In the genomic region with DNA sequence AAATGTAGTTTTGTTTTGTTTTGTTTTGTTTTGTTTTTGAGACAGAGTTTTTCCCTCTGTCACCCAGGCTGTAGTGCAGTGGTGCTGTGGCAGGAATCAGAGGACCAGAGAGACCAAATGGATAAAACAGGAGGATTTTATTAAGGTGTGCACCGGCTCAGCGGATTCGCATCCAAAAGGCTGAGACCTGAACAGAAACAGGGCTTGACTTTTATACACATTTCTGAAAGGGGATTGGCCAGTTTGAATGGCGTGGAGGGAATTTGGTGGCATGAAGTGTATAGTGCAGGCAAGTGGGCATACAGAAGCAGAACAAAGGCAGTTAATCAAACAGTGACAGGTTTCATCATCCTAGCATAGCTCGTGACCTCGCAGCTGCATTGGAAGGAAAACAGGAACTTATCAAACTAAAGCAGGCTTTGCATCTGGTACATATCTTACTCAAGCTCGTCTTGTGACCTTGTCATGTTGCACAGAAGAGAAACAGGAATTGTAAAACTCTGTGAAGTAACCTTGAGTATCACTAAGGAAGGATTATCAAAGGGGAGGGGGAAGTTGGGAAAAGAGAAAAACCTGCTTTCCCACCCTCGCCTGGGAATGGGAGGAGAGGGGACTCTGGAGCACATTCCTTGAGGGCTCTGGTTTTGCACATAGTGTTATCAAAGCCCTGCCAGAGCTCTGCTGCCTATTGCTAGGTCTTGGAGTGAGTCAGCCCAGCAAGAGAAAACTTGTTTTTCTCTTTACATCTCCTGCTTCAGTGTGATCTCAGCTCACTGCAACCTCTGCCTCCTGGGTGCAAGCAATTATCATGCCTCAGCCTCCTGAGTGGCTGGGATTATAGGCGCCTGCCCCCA, we compare ENCODE assay signal across 1 cellular context.
A peak's percentile ranks its signal among the peaks of the same experiment; 100 is the strongest.
TF ChIP-seq lines count a peak whose summit lies in the region.

No MANE protein-coding gene starts in this region.

TF ChIP-seq in K562, 482 proteins besides CTCF, POLR2A, EP300 and RAD21 (continued from another document and continues in another):
- TF ChIP-seq CUX1 (CRISPR knock-in tag; IDR thresholded peaks at IDR 0.05), result peak; percentile 77; the same call in 1 of the 2 replicates
- TF ChIP-seq CREB5 (CRISPR knock-in tag; IDR thresholded peaks at IDR 0.05), result peak; percentile 41; the same call in 1 of the 2 replicates
- TF ChIP-seq RFX5 (IDR thresholded peaks at IDR 0.05; ENCODE audit: low read depth, low read length), result no peak
- TF ChIP-seq FOXA3 (CRISPR knock-in tag; conservative IDR thresholded peaks at IDR 0.05 in 1 of 2, IDR thresholded peaks at IDR 0.05 in 1 of 2), result peak in 1 of 2 experiments; percentile 24; a peak in 1 of 4 replicates
- no peak for TF ChIP-seq MYNN (IDR thresholded peaks at IDR 0.05)
- TF ChIP-seq MYNN (CRISPR knock-in tag; IDR thresholded peaks at IDR 0.05), result no peak
- TF ChIP-seq PRPF4 (IDR thresholded peaks at IDR 0.05; ENCODE audit: insufficient read depth, low read depth, low read length, poor library complexity, severe bottlenecking), result no peak
- TF ChIP-seq ZNF134 (CRISPR knock-in tag; conservative IDR thresholded peaks at IDR 0.05), result no peak
- no peak for TF ChIP-seq ZNF212 (CRISPR knock-in tag; IDR thresholded peaks at IDR 0.05)
- peak; percentile 85 for TF ChIP-seq BACH1 (tag; IDR thresholded peaks at IDR 0.05)
- peak; percentile 97 for TF ChIP-seq ZNF584 (CRISPR knock-in tag; IDR thresholded peaks at IDR 0.05; ENCODE audit: low read depth)
- TF ChIP-seq SMAD4 (CRISPR knock-in tag; conservative IDR thresholded peaks at IDR 0.05), result peak; percentile 90
- TF ChIP-seq SAP30 (IDR thresholded peaks at IDR 0.05; ENCODE audit: borderline replicate concordance, insufficient read depth, low read depth, low read length, poor library complexity, severe bottlenecking), result no peak
- no peak for TF ChIP-seq KAT7 (CRISPR knock-in tag; IDR thresholded peaks at IDR 0.05; ENCODE audit: borderline replicate concordance)
- TF ChIP-seq HMG20A (CRISPR knock-in tag; conservative IDR thresholded peaks at IDR 0.05), result no peak
- peak; percentile 92 for TF ChIP-seq HDAC3 (IDR thresholded peaks at IDR 0.05; ENCODE audit: borderline replicate concordance, partially characterized antibody)
- TF ChIP-seq ZNF668 (CRISPR knock-in tag; IDR thresholded peaks at IDR 0.05), result no peak; the same call in 1 of the 2 replicates
- TF ChIP-seq NR2C1 (IDR thresholded peaks at IDR 0.05), result peak; percentile 76
- TF ChIP-seq NR2C1 (tag; IDR thresholded peaks at IDR 0.05), result peak; percentile 89
- no peak for TF ChIP-seq ZNF140 (CRISPR knock-in tag; IDR thresholded peaks at IDR 0.05)
- peak; percentile 83 for TF ChIP-seq ATF7 (IDR thresholded peaks at IDR 0.05)
- no peak for TF ChIP-seq EWSR1 (IDR thresholded peaks at IDR 0.05; ENCODE audit: borderline replicate concordance, low read depth, partially characterized antibody)
- TF ChIP-seq CBFB (CRISPR knock-in tag; IDR thresholded peaks at IDR 0.05), result no peak
- no peak for TF ChIP-seq NKRF (IDR thresholded peaks at IDR 0.05; ENCODE audit: borderline replicate concordance)
- TF ChIP-seq ZFP36 (IDR thresholded peaks at IDR 0.05; ENCODE audit: low read depth, low read length, partially characterized antibody), result no peak
- peak in 1 of 2 experiments; percentile 51; a peak in 1 of 4 replicates for TF ChIP-seq NONO (IDR thresholded peaks at IDR 0.05; ENCODE audit: low read depth in 2 of 2, low read length in 1 of 2)
- TF ChIP-seq, protein P1, sequence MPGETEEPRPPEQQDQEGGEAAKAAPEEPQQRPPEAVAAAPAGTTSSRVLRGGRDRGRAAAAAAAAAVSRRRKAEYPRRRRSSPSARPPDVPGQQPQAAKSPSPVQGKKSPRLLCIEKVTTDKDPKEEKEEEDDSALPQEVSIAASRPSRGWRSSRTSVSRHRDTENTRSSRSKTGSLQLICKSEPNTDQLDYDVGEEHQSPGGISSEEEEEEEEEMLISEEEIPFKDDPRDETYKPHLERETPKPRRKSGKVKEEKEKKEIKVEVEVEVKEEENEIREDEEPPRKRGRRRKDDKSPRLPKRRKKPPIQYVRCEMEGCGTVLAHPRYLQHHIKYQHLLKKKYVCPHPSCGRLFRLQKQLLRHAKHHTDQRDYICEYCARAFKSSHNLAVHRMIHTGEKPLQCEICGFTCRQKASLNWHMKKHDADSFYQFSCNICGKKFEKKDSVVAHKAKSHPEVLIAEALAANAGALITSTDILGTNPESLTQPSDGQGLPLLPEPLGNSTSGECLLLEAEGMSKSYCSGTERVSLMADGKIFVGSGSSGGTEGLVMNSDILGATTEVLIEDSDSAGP (CRISPR knock-in tag; IDR thresholded peaks at IDR 0.05), result no peak
- TF ChIP-seq TCFL5 (CRISPR knock-in tag; conservative IDR thresholded peaks at IDR 0.05), result 0 out of 2 replicates have a peak, but pooled peaks have one; percentile 31
- TF ChIP-seq ZFPM2 (CRISPR knock-in tag; IDR thresholded peaks at IDR 0.05), result no peak
- no peak for TF ChIP-seq NELFE (IDR thresholded peaks at IDR 0.05; ENCODE audit: insufficient read depth, insufficient read length)
- TF ChIP-seq BDP1 (IDR thresholded peaks at IDR 0.05; ENCODE audit: insufficient read depth, insufficient read length), result no peak
- TF ChIP-seq U2AF2 (optimal IDR thresholded peaks at IDR 0.05; ENCODE audit: low read depth, low read length), result no peak
- TF ChIP-seq, protein P2, sequence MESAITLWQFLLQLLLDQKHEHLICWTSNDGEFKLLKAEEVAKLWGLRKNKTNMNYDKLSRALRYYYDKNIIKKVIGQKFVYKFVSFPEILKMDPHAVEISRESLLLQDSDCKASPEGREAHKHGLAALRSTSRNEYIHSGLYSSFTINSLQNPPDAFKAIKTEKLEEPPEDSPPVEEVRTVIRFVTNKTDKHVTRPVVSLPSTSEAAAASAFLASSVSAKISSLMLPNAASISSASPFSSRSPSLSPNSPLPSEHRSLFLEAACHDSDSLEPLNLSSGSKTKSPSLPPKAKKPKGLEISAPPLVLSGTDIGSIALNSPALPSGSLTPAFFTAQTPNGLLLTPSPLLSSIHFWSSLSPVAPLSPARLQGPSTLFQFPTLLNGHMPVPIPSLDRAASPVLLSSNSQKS (CRISPR knock-in tag; IDR thresholded peaks at IDR 0.05), result no peak
- peak; percentile 69; the same call in 1 of the 2 replicates for TF ChIP-seq DDX20 (tag; IDR thresholded peaks at IDR 0.05; ENCODE audit: low read depth)
- no peak for TF ChIP-seq ZNF740 (CRISPR knock-in tag; IDR thresholded peaks at IDR 0.05)
- TF ChIP-seq ZNF740 (tag; IDR thresholded peaks at IDR 0.05), result peak in 1 of 2 experiments; percentile 62; a peak in 1 of 4 replicates
- TF ChIP-seq ZNF133 (CRISPR knock-in tag; IDR thresholded peaks at IDR 0.05), result no peak
- no peak for TF ChIP-seq ESRRB (CRISPR knock-in tag; IDR thresholded peaks at IDR 0.05; ENCODE audit: borderline replicate concordance)
- peak; percentile 84 for TF ChIP-seq HDAC2 (IDR thresholded peaks at IDR 0.05)
- peak; percentile 96 for TF ChIP-seq TOE1 (IDR thresholded peaks at IDR 0.05; ENCODE audit: borderline replicate concordance)
- no peak; the same call in 1 of the 2 replicates for TF ChIP-seq TOE1 (CRISPR knock-in tag; IDR thresholded peaks at IDR 0.05; ENCODE audit: borderline replicate concordance, low read depth)
- no peak for TF ChIP-seq STAT6 (CRISPR knock-in tag; IDR thresholded peaks at IDR 0.05)
- no peak for TF ChIP-seq ZNF224 (CRISPR knock-in tag; IDR thresholded peaks at IDR 0.05)
- TF ChIP-seq POLR2AphosphoS2 (IDR thresholded peaks at IDR 0.05; ENCODE audit: low read length), result no peak
- no peak for TF ChIP-seq TCF7 (IDR thresholded peaks at IDR 0.05; ENCODE audit: borderline replicate concordance)
- TF ChIP-seq PPARD (CRISPR knock-in tag; IDR thresholded peaks at IDR 0.05), result no peak
- no peak for TF ChIP-seq STAT5B (CRISPR knock-in tag; IDR thresholded peaks at IDR 0.05)
